ENCODE assay signal across 31 cellular contexts in the genomic region with DNA sequence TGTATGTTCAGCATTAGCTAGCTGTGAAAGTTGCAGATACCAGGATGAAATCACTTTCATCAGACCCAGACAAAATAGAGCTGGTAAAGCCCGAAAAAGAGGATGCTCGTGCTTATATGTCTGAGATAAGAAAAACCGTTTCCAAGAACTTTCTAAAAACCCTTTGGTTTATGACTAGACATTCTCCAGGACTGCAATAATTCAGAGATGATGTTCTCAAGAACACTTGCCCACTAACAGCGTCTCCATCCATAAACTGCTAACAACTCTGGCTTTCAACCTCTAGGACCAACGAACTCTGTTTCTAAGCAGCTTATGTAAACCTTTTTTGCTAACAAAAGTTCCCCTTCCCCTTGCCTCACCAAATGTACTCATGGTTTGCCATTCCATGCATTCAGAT. TPM values are rescaled to one million over a fixed set of nuclear protein-coding genes. Genes with fewer than 3 reads are reported as not detected.
"Had no signal": no experiment of that assay in that cellular context is flagged by ENCODE, and none has a peak within 500 bp of the region (broad histone marks: within the 10 kb centered on the region; RNA-seq: fewer than 3 reads in every experiment).

No MANE protein-coding gene starts in this region.

- H3K4me1 ChIP-seq: breast epithelium had no signal

- H3K27ac Mint-ChIP-seq: activated B cell treated with CpG ODN at 0.5 μM for 24 hours; activated naive CD8-positive, alpha-beta T cell treated with anti-CD3 and anti-CD28 coated beads, Interleukin-2, amount 10 ng/mL, durations not matched to agents 7 days and 5 days; activated T-cell treated with anti-CD3 and anti-CD28 coated beads, Interleukin-2, amount 50 U/mL, for 72 hours had no signal

- ATAC-seq: body of pancreas, K562, Panc1 had no signal

- H3K27me3 ChIP-seq: body of pancreas, breast epithelium, SJCRH30 had no signal

- H3K9me3 ChIP-seq: body of pancreas, breast epithelium, SJCRH30 had no signal

- H3K27ac ChIP-seq: body of pancreas, breast epithelium, SJCRH30, SK-N-MC, VCaP had no signal

- H3K4me3 ChIP-seq: body of pancreas, breast epithelium, K562, SJCRH30, SK-N-MC had no signal

- H3K4me1 Mint-ChIP-seq: activated B cell treated with CpG ODN at 0.5 μM for 24 hours had no signal

- H3K36me3 ChIP-seq: breast epithelium, SJCRH30 had no signal

- H3K4me3 Mint-ChIP-seq: activated B cell treated with CpG ODN at 0.5 μM for 24 hours; activated CD8-positive, alpha-beta T cell treated with anti-CD3 and anti-CD28 coated beads for 36 hours; activated naive CD8-positive, alpha-beta T cell treated with anti-CD3 and anti-CD28 coated beads, Interleukin-2, amount 10 ng/mL, durations not matched to agents 7 days and 5 days; activated T-helper 17 cell treated with anti-CD3 and anti-CD28 coated beads, Interleukin-2, amount 50 U/mL, for 72 hours had no signal

- H3K9me3 Mint-ChIP-seq: activated CD8-positive, alpha-beta T cell treated with anti-CD3 and anti-CD28 coated beads for 36 hours; activated T-helper 17 cell treated with anti-CD3 and anti-CD28 coated beads, Interleukin-2, amount 50 U/mL, for 72 hours had no signal

- DNase-seq: activated B cell treated with CpG ODN at 0.5 μM for 24 hours; activated CD4-positive, alpha-beta T cell treated with anti-CD3 and anti-CD28 coated beads for 4 hours; activated CD4-positive, CD25-positive, alpha-beta regulatory T cell treated with anti-CD3 and anti-CD28 coated beads, Interleukin-2, amount 50 U/mL, for 72 hours; activated CD8-positive, alpha-beta T cell treated with anti-CD3 and anti-CD28 coated beads for 36 hours; activated effector memory CD4-positive, alpha-beta T cell treated with anti-CD3 and anti-CD28 coated beads, Interleukin-2, amount 50 U/mL, for 16 hours; activated naive CD4-positive, alpha-beta T cell; activated naive CD4-positive, alpha-beta T cell treated with anti-CD3 and anti-CD28 coated beads, Interleukin-2, amount 50 U/mL, for 16 hours; activated naive CD8-positive, alpha-beta T cell treated with anti-CD3 and anti-CD28 coated beads, Interleukin-2, amount 10 ng/mL, durations not matched to agents 7 days and 5 days; activated T-cell treated with anti-CD3 and anti-CD28 coated beads, Interleukin-2, amount 50 U/mL, for 1 hour; activated T-cell treated with anti-CD3 and anti-CD28 coated beads, Interleukin-2, amount 50 U/mL, for 72 hours; body of pancreas; IMR-90; NCI-H1092 treated with DMSO at 0.1 percent for 48 hours; NCI-H1417; NCI-H187 treated with DMSO at 0.1 percent for 48 hours; NCI-H2081; NCI-H2171 treated with DMSO at 0.1 percent for 48 hours; NCI-H2227 treated with DMSO at 0.1 percent for 48 hours; NCI-H446 treated with DMSO at 0.1 percent for 48 hours; NCI-H524; SHP77; SJCRH30; T1000 had no signal

- H3K27me3 Mint-ChIP-seq: activated B cell treated with CpG ODN at 0.5 μM for 24 hours; activated CD8-positive, alpha-beta T cell treated with anti-CD3 and anti-CD28 coated beads for 36 hours; activated naive CD8-positive, alpha-beta T cell treated with anti-CD3 and anti-CD28 coated beads, Interleukin-2, amount 10 ng/mL, durations not matched to agents 7 days and 5 days; activated T-helper 17 cell treated with anti-CD3 and anti-CD28 coated beads, Interleukin-2, amount 50 U/mL, for 72 hours had no signal

RNA-seq across cellular contexts. Expression of gene SLC45A2, which starts 31.8 kb away (rescaled TPM):
- total RNA-seq: activated B cell treated with CpG ODN at 0.5 μM for 24 hours; activated CD8-positive, alpha-beta T cell treated with anti-CD3 and anti-CD28 coated beads for 36 hours; activated T-cell treated with anti-CD3 and anti-CD28 coated beads, Interleukin-2, amount 50 U/mL, for 72 hours; activated T-helper 17 cell treated with anti-CD3 and anti-CD28 coated beads, Interleukin-2, amount 50 U/mL, for 72 hours; body of pancreas; breast epithelium; IMR-90; M059J; SJCRH30; T-helper 1 cell treated with Interleukin-12 subunit alpha and Interleukin-12 subunit beta and Interleukin-4 antibody, amounts not matched to agents 30 ng/mL and 1 ng/mL, for 36 hours had no signal
